ENCODE assay signal across 33 cellular contexts in the genomic region with DNA sequence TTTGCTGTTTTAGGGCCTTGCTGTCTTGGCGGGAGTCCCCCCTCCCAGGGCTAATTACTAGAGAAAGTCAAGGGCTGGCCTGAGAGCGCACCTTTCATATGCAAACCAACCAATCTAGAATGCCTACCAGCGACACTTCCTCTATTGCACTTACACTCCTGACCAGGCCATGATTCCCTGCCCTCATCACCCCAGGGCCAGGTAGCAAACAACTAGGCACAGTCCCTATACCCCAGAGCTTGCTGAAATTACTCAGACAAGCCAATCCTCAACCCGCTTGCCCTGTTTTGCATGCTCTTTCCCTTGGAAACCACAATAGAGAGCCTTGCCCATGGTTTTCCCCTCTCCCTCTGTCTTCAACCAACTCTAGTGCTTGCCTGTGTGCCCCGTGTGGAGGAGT.
DNase-seq lines count a peak whose midpoint lies in the region; ATAC-seq, FAIRE-seq and TF ChIP-seq lines count a peak whose summit lies in the region.
"Had no signal": no experiment of that assay in that cellular context is flagged by ENCODE, and none has a peak within 500 bp of the region (broad histone marks: within the 10 kb centered on the region; RNA-seq: fewer than 3 reads in every experiment).

No MANE protein-coding gene starts in this region.

- WGBS in GM12878 (ENCODE audit: insufficient coverage, insufficient replicate concordance, low lambda C conversion rate, missing lambda C conversion rate): 13% methylated on average over 5 of the region's 5 CpGs

- H3K27me3 Mint-ChIP-seq in neural crest cell (ENCODE audit: low read depth): no peaks in the 10 kb centered on the region

- no peaks in the 10 kb centered on the region for H4K20me1 ChIP-seq in GM12878 (ENCODE audit: control insufficient read depth, insufficient read depth)

- CTCF ChIA-PET in GM12878 (lab: Yijun Ruan, JAX): interaction anchor here (2.1 kb wide), 1 partner anchor 19 kb away, joined by 4 read pairs; no protein-coding TSS in a partner anchor

- H3K36me3 ChIP-seq in GM12878 (ENCODE audit: control insufficient read depth in 2 of 2, insufficient read depth in 2 of 2, low read length in 1 of 2): no peaks in the 10 kb centered on the region
- H3K36me3 ChIP-seq: HAP-1, left lung, prostate gland, sigmoid colon, suprapubic skin had no signal

- peaks cover 10% of the 10 kb centered on the region for H3K4me1 ChIP-seq in GM12878 (ENCODE audit: control insufficient read depth, insufficient read depth, low read length)
- H3K4me1 ChIP-seq: Caco-2, HAP-1, left lung, prostate gland had no signal

- TF ChIP-seq POLR2A in GM12878 (IDR thresholded peaks at IDR 0.05; ENCODE audit: low read depth, low read length) (no peak), GM18505 (IDR thresholded peaks at IDR 0.05; ENCODE audit: borderline replicate concordance, extremely low read depth, insufficient read depth, insufficient read length) (no peak)

- no peaks in the 10 kb centered on the region for H3K27me3 ChIP-seq in GM12878 (replicated peaks in 1 of 2; ENCODE audit: control insufficient read depth in 2 of 2, insufficient read depth in 2 of 2, low read length in 1 of 2)
- H3K27me3 ChIP-seq: left lung, sigmoid colon, suprapubic skin had no signal

- no peaks in the 10 kb centered on the region for H3K9me3 Mint-ChIP-seq in neural crest cell
- H3K9me3 Mint-ChIP-seq: stimulated activated effector memory CD8-positive, alpha-beta T cell treated with anti-CD3 and anti-CD28 coated beads, Interleukin-12 subunit alpha, Interleukin-12 subunit beta, amount 100 ng/mL, for 72 hours; T-helper 1 cell treated with Interleukin-12 subunit alpha and Interleukin-12 subunit beta and Interleukin-4 antibody, amounts not matched to agents 30 μg/mL and 1 μg/mL, for 36 hours had no signal

- peak; percentile 80 for ATAC-seq in GM12878
- no peak for ATAC-seq in GM18861 (IDR thresholded peaks at IDR 0.05; ENCODE audit: unreplicated experiment)
- no peak for ATAC-seq in GM18505 (IDR thresholded peaks at IDR 0.05; ENCODE audit: unreplicated experiment)
- ATAC-seq: activated CD4-positive, CD25-positive, alpha-beta regulatory T cell treated with anti-CD3 and anti-CD28 coated beads, Interleukin-2, amount 50 U/mL, for 24 hours; activated CD8-positive, alpha-beta T cell treated with anti-CD3 and anti-CD28 coated beads, Interleukin-2, amount 10 ng/mL, durations not matched to agents 7 days and 5 days; HepG2; left lung; stimulated activated effector memory CD8-positive, alpha-beta T cell treated with anti-CD3 and anti-CD28 coated beads, Interleukin-12 subunit alpha, Interleukin-12 subunit beta, amount 100 ng/mL, for 72 hours had no signal

- intact Hi-C loops in GM12878 (cut with micrococcal nuclease; ENCODE audit: unreplicated experiment): no loop called here

- no peaks in the 10 kb centered on the region for H3K79me2 ChIP-seq in GM12878 (ENCODE audit: control insufficient read depth, insufficient read depth, low read length)

- BruUV-seq in GM12878 (replicated peaks; lab: Mats Ljungman, UMichigan): no TSS peak

- DNase-seq in GM12865 (ENCODE audit: low read depth) (peak; percentile 44), HT1080 (ENCODE audit: low read depth) (peak; percentile 0), GM12878 (ENCODE audit: low read depth, low spot score) (peak; percentile 48), neural crest cell (ENCODE audit: low read depth, low spot score) (no peak), HuH-7 (ENCODE audit: low spot score) (no peak), NCI-H1092 treated with DMSO at 0.1 percent for 48 hours (lab: John Stamatoyannopoulos, UW) (no peak)
- DNase-seq: activated CD8-positive, alpha-beta T cell treated with anti-CD3 and anti-CD28 coated beads, Interleukin-2, amount 10 ng/mL, durations not matched to agents 7 days and 5 days; activated effector memory CD4-positive, alpha-beta T cell treated with Interleukin-2 at 50 U/mL for 16 hours; activated T-cell treated with anti-CD3 and anti-CD28 coated beads for 4 hours; Caco-2; central memory CD4-positive, alpha-beta T cell; dermis blood vessel endothelial cell; left lung; naive B cell; NCI-H1105; NCI-H187 treated with DMSO at 0.1 percent for 48 hours; NCI-H2171 treated with DMSO at 0.1 percent for 48 hours; NCI-H69; nucleus accumbens; sigmoid colon; stimulated activated CD4-positive, alpha-beta T cell treated with anti-CD3 and anti-CD28 coated beads, Interleukin-4, amount 100 ng/mL, for 24 hours had no signal

- no peak for TF ChIP-seq RAD21 in GM12878 (IDR thresholded peaks at IDR 0.05; ENCODE audit: insufficient read depth, low read depth, low read length)

- H3K4me2 ChIP-seq in GM12878 (ENCODE audit: control insufficient read depth, insufficient read depth): no peak overlapping the region

- TF ChIP-seq CTCF in GM12865 (IDR thresholded peaks at IDR 0.05; ENCODE audit: insufficient read depth, low read depth, low read length, missing control alignments): no peak
- TF ChIP-seq CTCF in GM12878 (IDR thresholded peaks at IDR 0.05 in 2 of 3, conservative IDR thresholded peaks at IDR 0.05 in 1 of 3; ENCODE audit: control insufficient read depth in 2 of 3, extremely low read depth in 1 of 3, insufficient read depth in 1 of 3, low read depth in 3 of 3, low read length in 3 of 3): no peak
- TF ChIP-seq CTCF in neural crest cell (conservative IDR thresholded peaks at IDR 0.05): no peak

- no peaks in the 10 kb centered on the region; the same call in 2 of the 3 replicates for H3K9me3 ChIP-seq in GM12878 (replicated peaks; ENCODE audit: control insufficient read depth, insufficient read depth, low read length)
- H3K9me3 ChIP-seq: Caco-2, HAP-1, left lung, prostate gland, sigmoid colon, suprapubic skin had no signal

- H3K36me3 Mint-ChIP-seq in neural crest cell (ENCODE audit: low read depth): no peaks in the 10 kb centered on the region
- H3K36me3 Mint-ChIP-seq: naive B cell; stimulated activated effector memory CD8-positive, alpha-beta T cell treated with anti-CD3 and anti-CD28 coated beads, Interleukin-12 subunit alpha, Interleukin-12 subunit beta, amount 100 ng/mL, for 72 hours had no signal

- RAD21 ChIA-PET in GM12878 (lab: Charles Lee; ENCODE audit: unreplicated experiment): no interaction called here

- H3K4me3 ChIP-seq in GM12865 (ENCODE audit: low read depth, low read length) (no peak overlapping the region), GM12878 (no peak overlapping the region)
- H3K4me3 ChIP-seq: HAP-1, left lung, prostate gland, sigmoid colon, SK-N-MC, suprapubic skin had no signal

- TF ChIP-seq EP300 in GM12878 (IDR thresholded peaks at IDR 0.05; ENCODE audit: borderline replicate concordance in 1 of 2, control insufficient read depth in 1 of 2, low read depth in 2 of 2, low read length in 2 of 2): no peak

- no peak for FAIRE-seq in GM12878 (lab: Jason Lieb, UNC)
- FAIRE-seq: frontal cortex, HepG2, TTC549 had no signal

- in situ Hi-C loops in GM12878 (cut with MboI): no loop called here

- SMC1A ChIA-PET in GM12878 (lab: Charles Lee; ENCODE audit: uncharacterized antibody, unreplicated experiment): interaction anchor here (1.1 kb wide), 1 partner anchor 17 kb away, joined by 3 read pairs; no protein-coding TSS in a partner anchor

- no peak overlapping the region for H3K27ac ChIP-seq in GM12878 (ENCODE audit: control insufficient read depth, insufficient read depth)
- H3K27ac ChIP-seq: left lung, prostate gland, sigmoid colon, SK-N-MC, suprapubic skin had no signal

- H3K9ac ChIP-seq in GM12878 (ENCODE audit: control insufficient read depth, insufficient read depth, low read length): no peak overlapping the region

- H3K4me3 Mint-ChIP-seq in neural crest cell: no peak overlapping the region
- H3K4me3 Mint-ChIP-seq: activated CD8-positive, alpha-beta T cell treated with anti-CD3 and anti-CD28 coated beads, Interleukin-2, amount 10 ng/mL, durations not matched to agents 7 days and 5 days; stimulated activated effector memory CD8-positive, alpha-beta T cell treated with anti-CD3 and anti-CD28 coated beads, Interleukin-12 subunit alpha, Interleukin-12 subunit beta, amount 100 ng/mL, for 72 hours; T-helper 1 cell treated with Interleukin-12 subunit alpha and Interleukin-12 subunit beta and Interleukin-4 antibody, amounts not matched to agents 30 μg/mL and 1 μg/mL, for 36 hours had no signal

- peaks cover 32% of the 10 kb centered on the region for H3K4me1 Mint-ChIP-seq in neural crest cell

- peak overlapping the region; percentile 46 for H3K27ac Mint-ChIP-seq in neural crest cell (ENCODE audit: unreplicated experiment)
- H3K27ac Mint-ChIP-seq: activated CD8-positive, alpha-beta T cell treated with anti-CD3 and anti-CD28 coated beads, Interleukin-2, amount 10 ng/mL, durations not matched to agents 7 days and 5 days; stimulated activated effector memory CD8-positive, alpha-beta T cell treated with anti-CD3 and anti-CD28 coated beads, Interleukin-12 subunit alpha, Interleukin-12 subunit beta, amount 100 ng/mL, for 72 hours; T-helper 1 cell treated with Interleukin-12 subunit alpha and Interleukin-12 subunit beta and Interleukin-4 antibody, amounts not matched to agents 30 μg/mL and 1 μg/mL, for 36 hours had no signal

- POLR2A ChIA-PET in GM12878 (lab: Charles Lee): no interaction called here

- no peak overlapping the region for H2AFZ ChIP-seq in GM12878 (ENCODE audit: control insufficient read depth, low read depth, low read length)

TF ChIP-seq in GM12878, 131 proteins besides CTCF, POLR2A, EP300 and RAD21:
- 0 out of 3 replicates have a peak, but pooled peaks have one; percentile 14 for TF ChIP-seq POU2F2 (IDR thresholded peaks at IDR 0.05; ENCODE audit: borderline replicate concordance, low read depth, low read length)
- no peak for TF ChIP-seq RCOR1 (conservative IDR thresholded peaks at IDR 0.05; ENCODE audit: low read depth, low read length)
- TF ChIP-seq SPI1 (IDR thresholded peaks at IDR 0.05; ENCODE audit: borderline replicate concordance, insufficient read depth, low read depth, low read length): peak; percentile 74; the same call in 1 of the 2 replicates
- no peak for TF ChIP-seq GATAD2B (conservative IDR thresholded peaks at IDR 0.05; ENCODE audit: low read depth)

Comparison
In these comparisons a context has a peak if more than half of its experiments do, and no peak if none do; other contexts are left out.
1. DNase-seq: peak in GM12865 (single experiment), HT1080 (single experiment) and GM12878 (single experiment); none in neural crest cell (single experiment), HuH-7 (single experiment) and NCI-H1092 treated with DMSO at 0.1 percent for 48 hours (single experiment).